In genomic region chr5:109450129-109450877, GRCh38 we compare ENCODE assay signal across 19 cellular contexts. TPM values are rescaled to one million over a fixed set of nuclear protein-coding genes. Genes with fewer than 3 reads are reported as not detected.
DNase-seq lines count a peak whose midpoint lies in the region; ATAC-seq and TF ChIP-seq lines count a peak whose summit lies in the region.
"Had no signal": no experiment of that assay in that cellular context is flagged by ENCODE, and none has a peak within 500 bp of the region (broad histone marks: within the 10 kb centered on the region; RNA-seq: fewer than 3 reads in every experiment).

No MANE protein-coding gene starts in this region.

- CTCF ChIA-PET in activated B cell treated with CpG ODN at 0.5 μM for 24 hours (lab: Charles Lee), result no interaction called here

- H3K36me3 ChIP-seq in neuron (ENCODE audit: insufficient read depth, low read length) (no peaks in the 10 kb centered on the region), tibial nerve (no peaks in the 10 kb centered on the region)
- H3K36me3 ChIP-seq: cardiac muscle cell, gastrocnemius medialis, transverse colon, WERI-Rb-1 had no signal

- intact Hi-C loops in activated B cell treated with CpG ODN at 0.5 μM for 24 hours (cut with micrococcal nuclease), result no loop called here

- H3K4me1 ChIP-seq in neuron (ENCODE audit: insufficient read depth, low read length), result peaks cover 27% of the 10 kb centered on the region
- H3K4me1 ChIP-seq in tibial nerve, result peaks cover 0 to 42% (median 8%) of the 10 kb centered on the region in 4 donors
- H3K4me1 ChIP-seq: psoas muscle had no signal

- no peak for TF ChIP-seq CTCF in activated B cell treated with CpG ODN at 0.5 μM for 24 hours (IDR thresholded peaks at IDR 0.05)
- TF ChIP-seq CTCF in tibial nerve (IDR thresholded peaks at IDR 0.05), result no peak

- no peak overlapping the region for H3K4me3 ChIP-seq in neuron (ENCODE audit: low read length)
- no peak overlapping the region for H3K4me3 ChIP-seq in tibial nerve
- H3K4me3 ChIP-seq: cardiac muscle cell, gastrocnemius medialis, psoas muscle, transverse colon had no signal

- H3K27ac ChIP-seq in tibial nerve, result no peak overlapping the region
- H3K27ac ChIP-seq: cardiac muscle cell, gastrocnemius medialis, psoas muscle, transverse colon, WERI-Rb-1 had no signal

- no peak for TF ChIP-seq EP300 in tibial nerve (IDR thresholded peaks at IDR 0.05)

- peak overlapping the region; percentile 23 for H2AFZ ChIP-seq in neuron (ENCODE audit: low read depth, low read length)

- peak; percentile 69 for ATAC-seq in GM18870 (IDR thresholded peaks at IDR 0.05; ENCODE audit: unreplicated experiment)
- peak; percentile 58 for ATAC-seq in HG02870 (IDR thresholded peaks at IDR 0.05; ENCODE audit: unreplicated experiment)
- peak; percentile 52 for ATAC-seq in activated B cell treated with CpG ODN at 0.5 μM for 24 hours (ENCODE audit: low read depth)
- ATAC-seq in HG03354 (IDR thresholded peaks at IDR 0.05; ENCODE audit: poor library complexity, severe bottlenecking, unreplicated experiment), result no peak
- ATAC-seq: gastrocnemius medialis, Panc1, psoas muscle had no signal

- H3K36me3 Mint-ChIP-seq in activated B cell treated with CpG ODN at 0.5 μM for 24 hours (ENCODE audit: low read depth), result no peaks in the 10 kb centered on the region
- H3K36me3 Mint-ChIP-seq: activated naive CD4-positive, alpha-beta T cell treated with anti-CD3 and anti-CD28 coated beads, Interleukin-2, amount 50 U/mL, for 24 hours had no signal

- no peaks in the 10 kb centered on the region for H3K9me3 ChIP-seq in neuron (ENCODE audit: low read length)
- H3K9me3 ChIP-seq in tibial nerve, result no peaks in the 10 kb centered on the region
- H3K9me3 ChIP-seq: gastrocnemius medialis, psoas muscle, transverse colon had no signal

- H3K27me3 ChIP-seq in neuron (ENCODE audit: insufficient read depth, low read length) (no peaks in the 10 kb centered on the region), tibial nerve (no peaks in the 10 kb centered on the region)
- H3K27me3 ChIP-seq: cardiac muscle cell, gastrocnemius medialis, transverse colon had no signal

- peak overlapping the region; percentile 32 for H3K27ac Mint-ChIP-seq in activated B cell treated with CpG ODN at 0.5 μM for 24 hours
- H3K27ac Mint-ChIP-seq: activated naive CD4-positive, alpha-beta T cell treated with anti-CD3 and anti-CD28 coated beads, Interleukin-2, amount 50 U/mL, for 24 hours had no signal

- H3K27me3 Mint-ChIP-seq in activated B cell treated with CpG ODN at 0.5 μM for 24 hours, result no peaks in the 10 kb centered on the region
- H3K27me3 Mint-ChIP-seq: activated naive CD4-positive, alpha-beta T cell treated with anti-CD3 and anti-CD28 coated beads, Interleukin-2, amount 50 U/mL, for 24 hours had no signal

- WGBS in tibial nerve, 2 donors, result 69 to 73% methylated on average over 12 of the region's 12 CpGs

- POLR2A ChIA-PET in activated B cell treated with CpG ODN at 0.5 μM for 24 hours (lab: Charles Lee), result no interaction called here

- DNase-seq in activated B cell treated with CpG ODN at 0.5 μM for 24 hours (no peak), KG1 (lab: John Stamatoyannopoulos, UW) (no peak), HUDEP-2 (lab: John Stamatoyannopoulos, UW; ENCODE audit: unreplicated experiment in 76 of 76) (no peak), tibial nerve (ENCODE audit: low spot score in 2 of 2) (no peak)
- DNase-seq: DND-41, gastrocnemius medialis, NCI-H1105 treated with DMSO at 0.1 percent for 48 hours, NCI-H226, psoas muscle, SW 1271, transverse colon, WERI-Rb-1 had no signal

- no peaks in the 10 kb centered on the region for H3K9me3 Mint-ChIP-seq in activated B cell treated with CpG ODN at 0.5 μM for 24 hours
- H3K9me3 Mint-ChIP-seq: activated naive CD4-positive, alpha-beta T cell treated with anti-CD3 and anti-CD28 coated beads, Interleukin-2, amount 50 U/mL, for 24 hours had no signal

- H3K4me3 Mint-ChIP-seq in activated B cell treated with CpG ODN at 0.5 μM for 24 hours, result peak overlapping the region; percentile 70
- H3K4me3 Mint-ChIP-seq: activated naive CD4-positive, alpha-beta T cell treated with anti-CD3 and anti-CD28 coated beads, Interleukin-2, amount 50 U/mL, for 24 hours had no signal

- peaks cover 9% of the 10 kb centered on the region for H3K4me1 Mint-ChIP-seq in activated B cell treated with CpG ODN at 0.5 μM for 24 hours
- H3K4me1 Mint-ChIP-seq: activated naive CD4-positive, alpha-beta T cell treated with anti-CD3 and anti-CD28 coated beads, Interleukin-2, amount 50 U/mL, for 24 hours had no signal

- no peak for TF ChIP-seq POLR2A in tibial nerve (IDR thresholded peaks at IDR 0.05)

RNA-seq across cellular contexts. Expression of gene PJA2, which starts 40.5 kb away (rescaled TPM):
- 55.3 and 58.0 TPM in 2 replicates for total RNA-seq in activated B cell treated with CpG ODN at 0.5 μM for 24 hours
- total RNA-seq in tibial nerve, result 100 to 1,000 TPM in 3 of 4 donors, 10 to 100 TPM in 1; 95.4 to 159 (median 134) TPM
